Comparison of ENCODE assay signal across 1 cellular context in genomic region chrX:154083134-154083517, GRCh38.
TF ChIP-seq lines count a peak whose summit lies in the region.

No MANE protein-coding gene starts in this region.

TF ChIP-seq in HCT116, 20 proteins besides CTCF, POLR2A, EP300 and RAD21 (continued from another document):
- TF ChIP-seq ZBTB33 (IDR thresholded peaks at IDR 0.05; ENCODE audit: extremely low read depth, insufficient replicate concordance, low read length) (no peak), TCF7L2 (IDR thresholded peaks at IDR 0.05; ENCODE audit: borderline replicate concordance, extremely low read depth, insufficient read depth, insufficient read length) (no peak), SRF (IDR thresholded peaks at IDR 0.05; ENCODE audit: low read depth) (no peak), SP1 (IDR thresholded peaks at IDR 0.05; ENCODE audit: low read depth) (no peak), SIN3A (IDR thresholded peaks at IDR 0.05; ENCODE audit: low read depth) (no peak), EZH2phosphoT487 (IDR thresholded peaks at IDR 0.05; ENCODE audit: borderline replicate concordance) (no peak), CEBPB (IDR thresholded peaks at IDR 0.05; ENCODE audit: low read depth) (no peak), POLR2AphosphoS5 (IDR thresholded peaks at IDR 0.05; ENCODE audit: low read depth, low read length) (no peak), EGR1 (IDR thresholded peaks at IDR 0.05; ENCODE audit: low read depth) (no peak), JUND (IDR thresholded peaks at IDR 0.05) (no peak), ZNF274 (IDR thresholded peaks at IDR 0.05; ENCODE audit: low read depth, low read length) (no peak), CBX3 (IDR thresholded peaks at IDR 0.05; ENCODE audit: low read depth) (no peak), EZH2 (IDR thresholded peaks at IDR 0.05) (no peak), YY1 (IDR thresholded peaks at IDR 0.05; ENCODE audit: extremely low read depth, insufficient replicate concordance, low read depth, low read length) (no peak)
